ENCODE assay signal across 12 cellular contexts in genomic region chr18:23281626-23282436, GRCh38.
A peak's percentile ranks its signal among the peaks of the same experiment; 100 is the strongest.
DNase-seq lines count a peak whose midpoint lies in the region; ATAC-seq, FAIRE-seq and TF ChIP-seq lines count a peak whose summit lies in the region.
"Had no signal": no experiment of that assay in that cellular context is flagged by ENCODE, and none has a peak within 500 bp of the region (broad histone marks: within the 10 kb centered on the region; RNA-seq: fewer than 3 reads in every experiment).

No MANE protein-coding gene starts in this region.

- CTCF ChIA-PET in HepG2 (lab: Yijun Ruan, JAX; ENCODE audit: low intra/inter-chr PET ratio, low total read pairs): no interaction called here

- no TSS peak for BruUV-seq in HepG2 (replicated peaks; lab: Mats Ljungman, UMichigan)

- H3K9me3 Mint-ChIP-seq in activated CD4-positive, alpha-beta T cell treated with anti-CD3 and anti-CD28 coated beads, Interleukin-2, amount 10 ng/mL, durations not matched to agents 24 days and 14 days: peaks cover 10% of the 10 kb centered on the region

- H3K79me2 ChIP-seq in HepG2 (ENCODE audit: insufficient read depth, low read length): no peaks in the 10 kb centered on the region

- H3K36me3 ChIP-seq in HepG2 (replicated peaks in 1 of 2; ENCODE audit: control insufficient read depth in 1 of 2, insufficient read depth in 2 of 2, low read length in 2 of 2) (no peaks in the 10 kb centered on the region), right lobe of liver (no peaks in the 10 kb centered on the region), SK-N-MC (ENCODE audit: insufficient read depth, low read length) (no peaks in the 10 kb centered on the region), SJCRH30 (no peaks in the 10 kb centered on the region)
- H3K36me3 ChIP-seq: heart right ventricle had no signal

- no peak overlapping the region for H3K4me3 Mint-ChIP-seq in activated CD4-positive, alpha-beta T cell treated with anti-CD3 and anti-CD28 coated beads, Interleukin-2, amount 10 ng/mL, durations not matched to agents 24 days and 14 days
- H3K4me3 Mint-ChIP-seq: CD4-positive, CD25-positive, alpha-beta regulatory T cell; nephron had no signal

- H3K4me3 ChIP-seq in HepG2 (replicated peaks in 1 of 3; ENCODE audit: insufficient read depth in 1 of 3, low read depth in 2 of 3, low read length in 3 of 3) (no peak overlapping the region), right lobe of liver (no peak overlapping the region), SK-N-MC (peak overlapping the region; percentile 1; the same call in 1 of the 2 replicates), SJCRH30 (no peak overlapping the region)
- H3K4me3 ChIP-seq: heart right ventricle had no signal

- no peak overlapping the region for H3K9ac ChIP-seq in HepG2 (ENCODE audit: insufficient read depth, low read depth, low read length)
- no peak overlapping the region for H3K9ac ChIP-seq in SK-N-MC (ENCODE audit: insufficient read length)

- peaks cover 20% of the 10 kb centered on the region for H3K4me1 Mint-ChIP-seq in activated CD4-positive, alpha-beta T cell treated with anti-CD3 and anti-CD28 coated beads, Interleukin-2, amount 10 ng/mL, durations not matched to agents 24 days and 14 days
- H3K4me1 Mint-ChIP-seq: CD4-positive, CD25-positive, alpha-beta regulatory T cell had no signal

- H4K20me1 ChIP-seq in HepG2 (ENCODE audit: insufficient read depth, low read length): no peaks in the 10 kb centered on the region

- DNase-seq in HepG2 (ENCODE audit: low spot score) (no peak), right lobe of liver (no peak), SK-N-MC (ENCODE audit: low read depth, low spot score) (peak; percentile 48), foreskin keratinocyte (peak; percentile 85 to 92), SJCRH30 (no peak)
- no peak for DNase-seq in activated naive CD4-positive, alpha-beta T cell (lab: John Stamatoyannopoulos, UW)
- DNase-seq in activated CD4-positive, alpha-beta T cell treated with anti-CD3 and anti-CD28 coated beads, Interleukin-2, amount 10 ng/mL, durations not matched to agents 24 days and 14 days: no peak
- DNase-seq: activated CD4-positive, alpha-beta T cell treated with anti-CD3 and anti-CD28 coated beads for 4 hours; CD4-positive, CD25-positive, alpha-beta regulatory T cell; heart right ventricle had no signal

- H3K36me3 Mint-ChIP-seq in activated CD4-positive, alpha-beta T cell treated with anti-CD3 and anti-CD28 coated beads, Interleukin-2, amount 10 ng/mL, durations not matched to agents 24 days and 14 days (ENCODE audit: low read depth): peaks cover 4% of the 10 kb centered on the region

- H3K27me3 ChIP-seq in HepG2 (ENCODE audit: control insufficient read depth in 1 of 2, insufficient read depth in 2 of 2, low read length in 2 of 2): no peaks in the 10 kb centered on the region
- H3K27me3 ChIP-seq in right lobe of liver: no peaks in the 10 kb centered on the region
- no peaks in the 10 kb centered on the region for H3K27me3 ChIP-seq in foreskin keratinocyte
- H3K27me3 ChIP-seq in SJCRH30: no peaks in the 10 kb centered on the region
- H3K27me3 ChIP-seq: heart right ventricle had no signal

- WGBS in HepG2 (ENCODE audit: low lambda C conversion rate): 77% methylated on average over 12 of the region's 14 CpGs
- 79% methylated on average over 10 of the region's 14 CpGs for WGBS in right lobe of liver (ENCODE audit: insufficient coverage, low coverage, low lambda C conversion rate, missing lambda C conversion rate)

- no peaks in the 10 kb centered on the region for H3K27me3 Mint-ChIP-seq in activated CD4-positive, alpha-beta T cell treated with anti-CD3 and anti-CD28 coated beads, Interleukin-2, amount 10 ng/mL, durations not matched to agents 24 days and 14 days
- H3K27me3 Mint-ChIP-seq: CD4-positive, CD25-positive, alpha-beta regulatory T cell had no signal

- no peak overlapping the region for H3K27ac Mint-ChIP-seq in activated CD4-positive, alpha-beta T cell treated with anti-CD3 and anti-CD28 coated beads, Interleukin-2, amount 10 ng/mL, durations not matched to agents 24 days and 14 days
- H3K27ac Mint-ChIP-seq: CD4-positive, CD25-positive, alpha-beta regulatory T cell; nephron had no signal

- H3K4me2 ChIP-seq in HepG2 (ENCODE audit: low read depth, low read length): no peak overlapping the region

- TF ChIP-seq EP300 in HepG2 (IDR thresholded peaks at IDR 0.05; ENCODE audit: low read depth in 2 of 2, low read length in 2 of 2) (no peak), HepG2 (CRISPR knock-in tag; IDR thresholded peaks at IDR 0.05; ENCODE audit: borderline replicate concordance) (no peak)

- H3K4me1 ChIP-seq in HepG2 (ENCODE audit: insufficient read depth, low read length) (peaks cover 39% of the 10 kb centered on the region), right lobe of liver (no peaks in the 10 kb centered on the region), foreskin keratinocyte (peaks cover 21% of the 10 kb centered on the region), SJCRH30 (no peaks in the 10 kb centered on the region; the same call in 1 of the 2 replicates)

- intact Hi-C loops in HepG2 (cut with micrococcal nuclease; ENCODE audit: unreplicated experiment) (no loop called here), right lobe of liver (cut with DNase I) (no loop called here)
- intact Hi-C loops in activated CD4-positive, alpha-beta T cell treated with anti-CD3 and anti-CD28 coated beads, Interleukin-2, amount 10 ng/mL, durations not matched to agents 24 days and 14 days (cut with micrococcal nuclease): no loop called here

- no peak for ATAC-seq in HepG2
- no peak for ATAC-seq in right lobe of liver
- ATAC-seq in foreskin keratinocyte: peak; percentile 87
- ATAC-seq in HG02840 (IDR thresholded peaks at IDR 0.05; ENCODE audit: low FRiP score, unreplicated experiment): no peak
- ATAC-seq: heart right ventricle had no signal

- H3K27ac ChIP-seq in HepG2 (ENCODE audit: extremely low read length, insufficient read depth, low read length): no peak overlapping the region
- no peak overlapping the region for H3K27ac ChIP-seq in right lobe of liver
- no peak overlapping the region for H3K27ac ChIP-seq in SK-N-MC
- H3K27ac ChIP-seq in foreskin keratinocyte: peak overlapping the region; percentile 38
- no peak overlapping the region for H3K27ac ChIP-seq in SJCRH30
- H3K27ac ChIP-seq: heart right ventricle had no signal

- in situ Hi-C loops in HepG2 (cut with HindIII; ENCODE audit: extremely low pct_ligation_motif_present, low pct_unique_long_range_greater_than_20kb): no loop called here

- TF ChIP-seq POLR2A in HepG2 (IDR thresholded peaks at IDR 0.05; ENCODE audit: insufficient read depth in 1 of 2, low read depth in 2 of 2, low read length in 2 of 2): no peak
- no peak for TF ChIP-seq POLR2A in right lobe of liver (IDR thresholded peaks at IDR 0.05)

- H2AFZ ChIP-seq in HepG2 (ENCODE audit: low read length): no peak overlapping the region

- no peak for FAIRE-seq in HepG2 (lab: Jason Lieb, UNC)

- 0 out of 2 replicates have a peak, but pooled peaks cover 6% of the 10 kb centered on the region for H3K9me3 ChIP-seq in HepG2 (ENCODE audit: low read length)
- no peaks in the 10 kb centered on the region for H3K9me3 ChIP-seq in right lobe of liver
- H3K9me3 ChIP-seq in SK-N-MC (ENCODE audit: low read depth, low read length): no peaks in the 10 kb centered on the region
- H3K9me3 ChIP-seq in SJCRH30 (replicated peaks): no peaks in the 10 kb centered on the region

- POLR2A ChIA-PET in HepG2 (lab: Yijun Ruan, JAX): interaction anchor here (1.6 kb wide), 1 partner anchor 22 kb away, joined by 4 read pairs; no protein-coding TSS in a partner anchor

- no peak for TF ChIP-seq RAD21 in HepG2 (CRISPR knock-in tag; IDR thresholded peaks at IDR 0.05)

- TF ChIP-seq CTCF in HepG2 (CRISPR knock-in tag; IDR thresholded peaks at IDR 0.05): no peak
- no peak for TF ChIP-seq CTCF in right lobe of liver (IDR thresholded peaks at IDR 0.05)
- TF ChIP-seq CTCF in foreskin keratinocyte (conservative IDR thresholded peaks at IDR 0.05): no peak

TF ChIP-seq in HepG2, 621 proteins besides CTCF, POLR2A, EP300 and RAD21:
- TF ChIP-seq ZNF629 (CRISPR knock-in tag; conservative IDR thresholded peaks at IDR 0.05) (peak; percentile 64), ZNF263 (CRISPR knock-in tag; IDR thresholded peaks at IDR 0.05) (peak; percentile 45), ZNF768 (CRISPR knock-in tag; IDR thresholded peaks at IDR 0.05) (peak; percentile 50; the same call in 1 of the 2 replicates), ZNF224 (CRISPR knock-in tag; IDR thresholded peaks at IDR 0.05) (no peak), HINFP (CRISPR knock-in tag; IDR thresholded peaks at IDR 0.05; ENCODE audit: low read depth) (no peak)

Comparison
In these comparisons a context has a peak if more than half of its experiments do, and no peak if none do; other contexts are left out.
1. DNase-seq: peak in SK-N-MC (single experiment) and foreskin keratinocyte (2 of 2); none in HepG2 (single experiment), right lobe of liver (0 of 3), SJCRH30 (0 of 2), activated naive CD4-positive, alpha-beta T cell (0 of 4) and activated CD4-positive, alpha-beta T cell treated with anti-CD3 and anti-CD28 coated beads, Interleukin-2, amount 10 ng/mL, durations not matched to agents 24 days and 14 days (single experiment).